ENCODE assay signal across 8 cellular contexts in genomic region chr9:127424669-127424986, GRCh38. TPM values are rescaled to one million over a fixed set of nuclear protein-coding genes. Genes with fewer than 3 reads are reported as not detected.
DNase-seq lines count a peak whose midpoint lies in the region.

No MANE protein-coding gene starts in this region.

- no peaks in the 10 kb centered on the region for H3K9me3 Mint-ChIP-seq in activated T-cell treated with anti-CD3 and anti-CD28 coated beads, Interleukin-2, amount 50 U/mL, for 24 hours

- H3K27ac ChIP-seq in angular gyrus (ENCODE audit: low read depth, low read length) (peak overlapping the region; percentile 80), layer of hippocampus (ENCODE audit: low read depth, low read length) (peak overlapping the region; percentile 96), substantia nigra (ENCODE audit: low read depth, low read length, poor library complexity, severe bottlenecking) (peak overlapping the region; percentile 94)

- H3K4me3 Mint-ChIP-seq in activated T-cell treated with anti-CD3 and anti-CD28 coated beads, Interleukin-2, amount 50 U/mL, for 24 hours: peak overlapping the region; percentile 99

- H3K36me3 Mint-ChIP-seq in activated T-cell treated with anti-CD3 and anti-CD28 coated beads, Interleukin-2, amount 50 U/mL, for 24 hours (ENCODE audit: low read depth): peaks cover 62% of the 10 kb centered on the region

- H3K27ac Mint-ChIP-seq in activated T-cell treated with anti-CD3 and anti-CD28 coated beads, Interleukin-2, amount 50 U/mL, for 24 hours: peak overlapping the region; percentile 100

- H3K27me3 ChIP-seq in layer of hippocampus (ENCODE audit: control insufficient read depth, insufficient read depth, low read length): no peaks in the 10 kb centered on the region

- no peaks in the 10 kb centered on the region for H3K27me3 Mint-ChIP-seq in activated T-cell treated with anti-CD3 and anti-CD28 coated beads, Interleukin-2, amount 50 U/mL, for 24 hours

- no peak for DNase-seq in activated T-cell treated with anti-CD3 and anti-CD28 coated beads, Interleukin-2, amount 50 U/mL, for 24 hours
- no peak for DNase-seq in activated T-cell treated with anti-CD3 and anti-CD28 coated beads, Interleukin-2, amount 50 U/mL, for 1 hour
- DNase-seq in M059J (ENCODE audit: low read depth) (peak; percentile 40), substantia nigra (lab: John Stamatoyannopoulos, UW) (no peak), SKM-1 (lab: John Stamatoyannopoulos, UW; ENCODE audit: unreplicated experiment) (no peak), DMS114 treated with DMSO at 0.1 percent for 48 hours (lab: John Stamatoyannopoulos, UW; ENCODE audit: unreplicated experiment) (no peak)

- H3K4me1 Mint-ChIP-seq in activated T-cell treated with anti-CD3 and anti-CD28 coated beads, Interleukin-2, amount 50 U/mL, for 24 hours (ENCODE audit: low read depth): peaks cover 56% of the 10 kb centered on the region

RNA-seq across cellular contexts. Expression of gene ZNF79, which starts 0.4 kb away (rescaled TPM):
- 6.0 and 9.4 TPM in 2 replicates for total RNA-seq in M059J (2014; rRNA removed; shearing (Covaris generic))

RNA-seq across cellular contexts. Expression of gene RPL12, which starts 26.6 kb away (rescaled TPM):
- 1,304 and 1,604 TPM in 2 replicates for total RNA-seq in M059J (2014; rRNA removed; shearing (Covaris generic))

RNA-seq across cellular contexts. Expression of gene LRSAM1, which starts 26.7 kb away (rescaled TPM):
- total RNA-seq in M059J (2014; rRNA removed; shearing (Covaris generic)): 9.5 and 12.4 TPM in 2 replicates

RNA-seq across cellular contexts. Expression of gene SLC2A8, which starts 27.7 kb away (rescaled TPM):
- 27.0 and 31.7 TPM in 2 replicates for total RNA-seq in M059J (2014; rRNA removed; shearing (Covaris generic))
